12 cellular contexts compared by ENCODE assay signal in the genomic region with DNA sequence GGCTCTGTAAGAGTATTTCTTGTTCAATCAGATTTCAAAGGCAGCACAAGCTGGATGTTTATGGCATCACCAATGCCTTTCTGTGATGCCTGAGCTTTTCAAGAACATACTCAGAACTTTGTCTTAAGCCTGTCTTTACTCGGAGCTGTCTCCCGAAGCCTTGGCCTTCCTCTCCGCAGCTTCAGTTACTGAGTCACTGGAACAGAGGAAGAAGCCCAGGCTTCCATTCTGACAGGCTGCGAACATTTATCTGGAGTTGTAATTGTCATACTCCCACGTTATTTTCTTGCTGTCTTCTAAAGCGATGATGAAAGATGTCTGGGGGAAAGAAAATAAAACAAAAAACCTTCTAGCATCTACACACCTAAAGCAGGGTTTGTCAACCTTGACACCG. TPM values are rescaled to one million over a fixed set of nuclear protein-coding genes. Genes with fewer than 3 reads are reported as not detected.
A peak's percentile ranks its signal among the peaks of the same experiment; 100 is the strongest.
DNase-seq lines count a peak whose midpoint lies in the region; ATAC-seq and TF ChIP-seq lines count a peak whose summit lies in the region.
"Had no signal": no experiment of that assay in that cellular context is flagged by ENCODE, and none has a peak within 500 bp of the region (broad histone marks: within the 10 kb centered on the region; RNA-seq: fewer than 3 reads in every experiment).

No MANE protein-coding gene starts in this region.

- H3K9me3 ChIP-seq in A673 (ENCODE audit: low read depth, low read length, poor library complexity, severe bottlenecking): no peaks in the 10 kb centered on the region
- no peaks in the 10 kb centered on the region for H3K9me3 ChIP-seq in esophagus muscularis mucosa

- H3K36me3 ChIP-seq in A673 (ENCODE audit: insufficient read depth, low read length, poor library complexity, severe bottlenecking): no peaks in the 10 kb centered on the region
- H3K36me3 ChIP-seq in esophagus muscularis mucosa: peaks cover 0 to 6% (median 0%) of the 10 kb centered on the region in 4 donors

- TF ChIP-seq POLR2A in esophagus muscularis mucosa (IDR thresholded peaks at IDR 0.05; ENCODE audit: low read depth): no peak

- CTCF ChIA-PET in A673 (lab: Charles Lee): interaction anchor here (0.5 to 1.2 kb wide), 3 partner anchors 14 to 41 kb away, joined by 3 to 4 read pairs (median 4); no protein-coding TSS in a partner anchor

- H3K4me1 ChIP-seq in A673 (ENCODE audit: insufficient read depth, low read length, poor library complexity, severe bottlenecking) (peaks cover 52% of the 10 kb centered on the region), esophagus muscularis mucosa (peaks cover 77 to 93% (median 88%) of the 10 kb centered on the region in 4 donors)

- POLR2A ChIA-PET in A673 (lab: Charles Lee; ENCODE audit: low non-redundant PET): interaction anchor here (0.6 kb wide), 1 partner anchor 571 kb away, joined by 4 read pairs; no protein-coding TSS in a partner anchor

- whole genome bisulfite sequencing in esophagus muscularis mucosa: 26% methylated on average over 7 of the region's 7 CpGs

- no peaks in the 10 kb centered on the region for H3K9me3 Mint-ChIP-seq in naive B cell
- H3K9me3 Mint-ChIP-seq: CD4-positive, CD25-positive, alpha-beta regulatory T cell had no signal

- no peaks in the 10 kb centered on the region for H3K27me3 ChIP-seq in A673 (replicated peaks; ENCODE audit: insufficient read depth, low read depth, low read length, poor library complexity)
- H3K27me3 ChIP-seq in esophagus muscularis mucosa: no peaks in the 10 kb centered on the region

- no TSS peak for BruUV-seq in A673 (replicated peaks; lab: Mats Ljungman, UMichigan)

- H3K27ac ChIP-seq in A673 (ENCODE audit: low read depth, low read length, poor library complexity, severe bottlenecking): peak overlapping the region; percentile 80
- H3K27ac ChIP-seq in esophagus muscularis mucosa (replicated peaks in 1 of 4): peak overlapping the region; percentile 81 to 89 (median 84)

- H3K27ac Mint-ChIP-seq in naive B cell: peak overlapping the region in 5 of 6 donors; percentile 24 to 87 (median 83)

- DNase-seq in A673 (ENCODE audit: low spot score) (no peak), OCI-M1 (lab: John Stamatoyannopoulos, UW) (peak; percentile 38), esophagus muscularis mucosa (ENCODE audit: extremely low spot score) (no peak), naive B cell (no peak), AML-193 (lab: John Stamatoyannopoulos, UW) (no peak), NCI-H146 treated with DMSO at 0.1 percent for 48 hours (lab: John Stamatoyannopoulos, UW; ENCODE audit: unreplicated experiment) (no peak)
- no peak for DNase-seq in activated T-cell treated with anti-CD3 and anti-CD28 coated beads, Interleukin-2, amount 50 U/mL, for 1 hour
- DNase-seq: activated gamma-delta T cell treated with Interleukin-2 at 50 U/mL for 16 hours; CD4-positive, CD25-positive, alpha-beta regulatory T cell; NCI-H1105 treated with DMSO at 0.1 percent for 48 hours had no signal

- no peak overlapping the region for H3K4me3 Mint-ChIP-seq in naive B cell
- H3K4me3 Mint-ChIP-seq: CD4-positive, CD25-positive, alpha-beta regulatory T cell had no signal

- H3K4me3 ChIP-seq in A673 (ENCODE audit: low read depth, low read length, poor library complexity, severe bottlenecking) (peak overlapping the region; percentile 17), esophagus muscularis mucosa (no peak overlapping the region)
- H3K4me3 ChIP-seq: GM12878 had no signal

- TF ChIP-seq CTCF in A673 (conservative IDR thresholded peaks at IDR 0.05; ENCODE audit: low read depth, low read length) (no peak), esophagus muscularis mucosa (IDR thresholded peaks at IDR 0.05) (no peak)

- H3K36me3 Mint-ChIP-seq in naive B cell: no peaks in the 10 kb centered on the region
- H3K36me3 Mint-ChIP-seq: CD4-positive, CD25-positive, alpha-beta regulatory T cell had no signal

- TF ChIP-seq EP300 in esophagus muscularis mucosa (IDR thresholded peaks at IDR 0.05): no peak

- intact Hi-C loops in A673 (cut with micrococcal nuclease; ENCODE audit: unreplicated experiment): no loop called here
- intact Hi-C loops in esophagus muscularis mucosa (cut with DNase I): loop anchor here (5.0 kb wide), 1 partner anchor 44 kb away; the partner anchor contains the start of gene GRK5

- H3K27me3 Mint-ChIP-seq in naive B cell: no peaks in the 10 kb centered on the region
- H3K27me3 Mint-ChIP-seq: CD4-positive, CD25-positive, alpha-beta regulatory T cell had no signal

- ATAC-seq in naive B cell (ENCODE audit: low read depth in 2 of 2): no peak
- no peak for ATAC-seq in GM18868 (IDR thresholded peaks at IDR 0.05; ENCODE audit: unreplicated experiment)

- H3K4me1 Mint-ChIP-seq in naive B cell: peaks cover 13 to 46% (median 33%) of the 10 kb centered on the region in 3 donors

RNA-seq across cellular contexts. Expression of gene GRK5, which starts 43.9 kb away (rescaled TPM):
- total RNA-seq in A673 (2021) (54.7 and 58.2 TPM in 2 replicates), esophagus muscularis mucosa (10 to 100 TPM; 39.6 to 64.4 (median 50.7) TPM)
- polyA plus RNA-seq in naive B cell (ENCODE audit: low read depth in 6 of 6): 10 to 100 TPM in 4 of 6 donors, 1 to 10 TPM in 2; 7.2 to 24.6 (median 13.7) TPM
